In the genomic region with DNA sequence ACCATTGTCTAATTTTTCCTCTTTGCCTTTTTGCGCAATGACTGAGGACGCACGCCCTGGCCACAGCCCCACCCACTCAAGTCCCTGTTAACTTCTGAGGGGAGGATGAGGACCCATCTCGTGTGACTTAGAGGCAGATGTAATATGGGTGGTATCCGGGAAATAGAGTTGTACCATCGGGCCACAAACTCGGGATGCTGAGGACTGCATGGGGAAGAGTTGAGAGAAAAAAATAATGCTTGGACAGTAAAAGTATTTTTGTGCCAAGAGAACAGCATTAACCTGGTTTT, we compare ENCODE assay signal across 7 cellular contexts. TPM values are rescaled to one million over a fixed set of nuclear protein-coding genes. Genes with fewer than 3 reads are reported as not detected.
DNase-seq lines count a peak whose midpoint lies in the region; ATAC-seq and TF ChIP-seq lines count a peak whose summit lies in the region.

No MANE protein-coding gene starts in this region.

- 0 out of 2 replicates have a peak, but pooled peaks cover 3% of the 10 kb centered on the region for H4K20me1 ChIP-seq in PC-3 (ENCODE audit: low read length)

- H3K4me3 ChIP-seq in HEK293 (ENCODE audit: low read depth, low read length) (no peak overlapping the region), PC-3 (ENCODE audit: low read length) (peak overlapping the region; percentile 96; the same call in 1 of the 2 replicates), esophagus squamous epithelium (peak overlapping the region; percentile 75 to 99 (median 89)), skeletal muscle satellite cell (ENCODE audit: low read length) (peak overlapping the region; percentile 87)

- H3K9me3 ChIP-seq in HEK293 (ENCODE audit: control insufficient read depth, insufficient read depth, low read depth, low read length) (no peaks in the 10 kb centered on the region), PC-3 (ENCODE audit: low read length) (no peaks in the 10 kb centered on the region), esophagus squamous epithelium (no peaks in the 10 kb centered on the region), skeletal muscle satellite cell (replicated peaks; ENCODE audit: low read length) (no peaks in the 10 kb centered on the region)

- peak overlapping the region; percentile 89; the same call in 1 of the 2 replicates for H3K27ac ChIP-seq in HEK293 (ENCODE audit: extremely low read depth, low read depth, low read length)
- no peak overlapping the region for H3K27ac ChIP-seq in PC-3 (ENCODE audit: low read length)
- peak overlapping the region; percentile 94 to 99 (median 96) for H3K27ac ChIP-seq in esophagus squamous epithelium

- TSS peak; percentile 83 for BruUV-seq in PC-3 (replicated peaks; lab: Mats Ljungman, UMichigan)

- peak overlapping the region; percentile 90 for H2AFZ ChIP-seq in PC-3 (ENCODE audit: low read length)

- peaks cover 0 to 8% of the 10 kb centered on the region in 2 experiments; a peak in 2 of 3 replicates for H3K36me3 ChIP-seq in HEK293 (ENCODE audit: control insufficient read depth in 2 of 2, insufficient read depth in 1 of 2, low read length in 2 of 2)
- peaks cover 7% of the 10 kb centered on the region; the same call in 1 of the 2 replicates for H3K36me3 ChIP-seq in PC-3 (ENCODE audit: low read depth, low read length)
- H3K36me3 ChIP-seq in esophagus squamous epithelium: peaks cover 0 to 5% (median 0%) of the 10 kb centered on the region in 3 donors
- no peaks in the 10 kb centered on the region for H3K36me3 ChIP-seq in skeletal muscle satellite cell (ENCODE audit: insufficient read depth, low read length)

- no peak for DNase-seq in PC-3
- no peak for DNase-seq in esophagus squamous epithelium (lab: John Stamatoyannopoulos, UW)
- no peak for DNase-seq in activated effector memory CD4-positive, alpha-beta T cell treated with Interleukin-2 at 50 U/mL for 16 hours
- DNase-seq in activated gamma-delta T cell (lab: John Stamatoyannopoulos, UW): no peak
- DNase-seq in stimulated activated naive CD4-positive, alpha-beta T cell (lab: John Stamatoyannopoulos, UW): no peak

- H3K79me2 ChIP-seq in PC-3 (ENCODE audit: low read length): peaks cover 45% of the 10 kb centered on the region

- POLR2A ChIA-PET in HEK293 (lab: Yijun Ruan, JAX): interaction anchor here (0.6 to 3.3 kb wide), 7 partner anchors 14 to 111 kb away, joined by 3 to 44 read pairs (median 4); a partner anchor contains a TSS
- POLR2A ChIA-PET in PC-3 (lab: Charles Lee; ENCODE audit: unreplicated experiment): interaction anchor here (1.0 kb wide), 1 partner anchor 34 kb away, joined by 9 read pairs; a partner anchor contains a TSS

- CTCF ChIA-PET in HEK293 (lab: Yijun Ruan, JAX): interaction anchor here (0.7 to 1.2 kb wide), 2 partner anchors 52 to 55 kb away, joined by 4 to 8 read pairs; a partner anchor contains a TSS
- CTCF ChIA-PET in PC-3 (lab: Charles Lee): no interaction called here

- H3K4me1 ChIP-seq in HEK293 (ENCODE audit: control insufficient read depth, insufficient read depth, low read length) (peaks cover 9% of the 10 kb centered on the region), PC-3 (ENCODE audit: insufficient read depth, low read length) (peaks cover 22% of the 10 kb centered on the region), esophagus squamous epithelium (peaks cover 5 to 41% (median 17%) of the 10 kb centered on the region in 3 donors), skeletal muscle satellite cell (ENCODE audit: control insufficient read depth, insufficient read depth, low read length) (peaks cover 28% of the 10 kb centered on the region)

- intact Hi-C loops in PC-3 (cut with micrococcal nuclease) (loop anchor here (1.0 kb wide), 1 partner anchor 34 kb away; a partner anchor contains a TSS), esophagus squamous epithelium (cut with DNase I) (no loop called here)

- no peak for TF ChIP-seq CTCF in HEK293 (tag by site-specific recombination; IDR thresholded peaks at IDR 0.05)
- no peak for TF ChIP-seq CTCF in PC-3 (conservative IDR thresholded peaks at IDR 0.05; ENCODE audit: low read depth, low read length)
- TF ChIP-seq CTCF in esophagus squamous epithelium (IDR thresholded peaks at IDR 0.05): no peak

- no peak for TF ChIP-seq POLR2A in esophagus squamous epithelium (IDR thresholded peaks at IDR 0.05)

- peak overlapping the region; percentile 94 for H3K9ac ChIP-seq in PC-3 (ENCODE audit: low read length)
- H3K9ac ChIP-seq in skeletal muscle satellite cell (ENCODE audit: low read depth, low read length): peak overlapping the region; percentile 58

- no peaks in the 10 kb centered on the region for H3F3A ChIP-seq in PC-3 (ENCODE audit: low read length, unreplicated experiment)

- H3K4me2 ChIP-seq in PC-3 (ENCODE audit: low read length) (peak overlapping the region; percentile 85; the same call in 1 of the 2 replicates), skeletal muscle satellite cell (ENCODE audit: low read length) (peak overlapping the region; percentile 79)

- WGBS in esophagus squamous epithelium, 2 donors: 52 to 57% methylated on average over 6 of the region's 7 CpGs

- no peaks in the 10 kb centered on the region for H3K9me2 ChIP-seq in PC-3 (replicated peaks; ENCODE audit: low read length)

- ATAC-seq in PC-3: no peak

- no peaks in the 10 kb centered on the region for H3K27me3 ChIP-seq in PC-3 (ENCODE audit: low read length)
- H3K27me3 ChIP-seq in esophagus squamous epithelium: no peaks in the 10 kb centered on the region
- H3K27me3 ChIP-seq in skeletal muscle satellite cell (ENCODE audit: control insufficient read depth, insufficient read depth, low read length): no peaks in the 10 kb centered on the region

TF ChIP-seq in HEK293, 187 proteins besides CTCF, POLR2A, EP300 and RAD21:
- no peak for TF ChIP-seq ZFHX2 (tag by site-specific recombination; conservative IDR thresholded peaks at IDR 0.05)
- TF ChIP-seq, protein P1, sequence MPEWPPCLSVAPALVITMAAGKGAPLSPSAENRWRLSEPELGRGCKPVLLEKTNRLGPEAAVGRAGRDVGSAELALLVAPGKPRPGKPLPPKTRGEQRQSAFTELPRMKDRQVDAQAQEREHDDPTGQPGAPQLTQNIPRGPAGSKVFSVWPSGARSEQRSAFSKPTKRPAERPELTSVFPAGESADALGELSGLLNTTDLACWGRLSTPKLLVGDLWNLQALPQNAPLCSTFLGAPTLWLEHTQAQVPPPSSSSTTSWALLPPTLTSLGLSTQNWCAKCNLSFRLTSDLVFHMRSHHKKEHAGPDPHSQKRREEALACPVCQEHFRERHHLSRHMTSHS (tag by site-specific recombination; IDR thresholded peaks at IDR 0.05): no peak
- no peak for TF ChIP-seq ZNF530 (tag by site-specific recombination; IDR thresholded peaks at IDR 0.05; ENCODE audit: low read depth)
- TF ChIP-seq, protein P2, sequence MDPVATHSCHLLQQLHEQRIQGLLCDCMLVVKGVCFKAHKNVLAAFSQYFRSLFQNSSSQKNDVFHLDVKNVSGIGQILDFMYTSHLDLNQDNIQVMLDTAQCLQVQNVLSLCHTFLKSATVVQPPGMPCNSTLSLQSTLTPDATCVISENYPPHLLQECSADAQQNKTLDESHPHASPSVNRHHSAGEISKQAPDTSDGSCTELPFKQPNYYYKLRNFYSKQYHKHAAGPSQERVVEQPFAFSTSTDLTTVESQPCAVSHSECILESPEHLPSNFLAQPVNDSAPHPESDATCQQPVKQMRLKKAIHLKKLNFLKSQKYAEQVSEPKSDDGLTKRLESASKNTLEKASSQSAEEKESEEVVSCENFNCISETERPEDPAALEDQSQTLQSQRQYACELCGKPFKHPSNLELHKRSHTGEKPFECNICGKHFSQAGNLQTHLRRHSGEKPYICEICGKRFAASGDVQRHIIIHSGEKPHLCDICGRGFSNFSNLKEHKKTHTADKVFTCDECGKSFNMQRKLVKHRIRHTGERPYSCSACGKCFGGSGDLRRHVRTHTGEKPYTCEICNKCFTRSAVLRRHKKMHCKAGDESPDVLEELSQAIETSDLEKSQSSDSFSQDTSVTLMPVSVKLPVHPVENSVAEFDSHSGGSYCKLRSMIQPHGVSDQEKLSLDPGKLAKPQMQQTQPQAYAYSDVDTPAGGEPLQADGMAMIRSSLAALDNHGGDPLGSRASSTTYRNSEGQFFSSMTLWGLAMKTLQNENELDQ (tag by site-specific recombination; IDR thresholded peaks at IDR 0.05; ENCODE audit: low read depth): no peak
- no peak for TF ChIP-seq ZBTB21 (tag by site-specific recombination; IDR thresholded peaks at IDR 0.05)
- no peak for TF ChIP-seq ZNF341 (tag by site-specific recombination; IDR thresholded peaks at IDR 0.05; ENCODE audit: low read depth)
- TF ChIP-seq KLF7 (tag by site-specific recombination; IDR thresholded peaks at IDR 0.05; ENCODE audit: borderline replicate concordance): 0 out of 2 replicates have a peak, but pooled peaks have one; percentile 0
- TF ChIP-seq SETDB1 (IDR thresholded peaks at IDR 0.05; ENCODE audit: insufficient read length, low read length): peak; percentile 66
- TF ChIP-seq ZNF585B (tag by site-specific recombination; IDR thresholded peaks at IDR 0.05): no peak
- no peak for TF ChIP-seq TRIM28 (IDR thresholded peaks at IDR 0.05; ENCODE audit: borderline replicate concordance, low read length)
- TF ChIP-seq ZNF146 (tag by site-specific recombination; IDR thresholded peaks at IDR 0.05): no peak
- no peak for TF ChIP-seq ZNF169 (tag by site-specific recombination; IDR thresholded peaks at IDR 0.05)
- TF ChIP-seq ZNF558 (tag by site-specific recombination; IDR thresholded peaks at IDR 0.05): 0 out of 2 replicates have a peak, but pooled peaks have one; percentile 6
- no peak for TF ChIP-seq ZNF133 (tag by site-specific recombination; IDR thresholded peaks at IDR 0.05)

RNA-seq across cellular contexts. Expression of a gene that starts 0.3 kb away (rescaled TPM):
- total RNA-seq in PC-3 (2014; rRNA removed): 0.40 and 0.52 TPM in 2 replicates
- total RNA-seq in esophagus squamous epithelium: under 1 TPM in 3 of 4 donors, not detected in 1; 0.23 to 0.76 (median 0.40) TPM
- 0.25 and 1.5 TPM in 2 replicates for total RNA-seq in skeletal muscle satellite cell (2012; rRNA removed)

RNA-seq across cellular contexts. Expression of a gene that starts 0.5 kb away (rescaled TPM):
- total RNA-seq in PC-3 (2014; rRNA removed): 96.5 and 114 TPM in 2 replicates
- total RNA-seq in esophagus squamous epithelium: 100 to 1,000 TPM in 2 of 4 donors, 10 to 100 TPM in 2; 66.9 to 146 (median 110) TPM
- 43.6 and 53.7 TPM in 2 replicates for total RNA-seq in skeletal muscle satellite cell (2012; rRNA removed)

RNA-seq across cellular contexts. Expression of a gene that starts 33.7 kb away (rescaled TPM):
- total RNA-seq in PC-3 (2014; rRNA removed) (19.5 and 27.8 TPM in 2 replicates), esophagus squamous epithelium (1 to 10 TPM in 3 of 4 donors, not detected in 1; 1.9 to 7.1 (median 3.4) TPM)
- 27.9 and 36.9 TPM in 2 replicates for total RNA-seq in skeletal muscle satellite cell (2012; rRNA removed)

RNA-seq across cellular contexts. Expression of a gene that starts 34.3 kb away (rescaled TPM):
- 31.4 and 32.5 TPM in 2 replicates for total RNA-seq in PC-3 (2014; rRNA removed)
- total RNA-seq in esophagus squamous epithelium: 10 to 100 TPM in 3 of 4 donors, 1 to 10 TPM in 1; 5.5 to 27.1 (median 12.9) TPM
- 22.6 and 24.5 TPM in 2 replicates for total RNA-seq in skeletal muscle satellite cell (2012; rRNA removed)

RNA-seq across cellular contexts. Expression of a gene that starts 52.3 kb away (rescaled TPM):
- total RNA-seq in PC-3 (2014; rRNA removed) (202 and 292 TPM in 2 replicates), esophagus squamous epithelium (100 to 1,000 TPM; 439 to 894 (median 711) TPM)
- total RNA-seq in skeletal muscle satellite cell (2012; rRNA removed): 415 and 468 TPM in 2 replicates
